1 cellular context compared by ENCODE assay signal in genomic region chr19:16890461-16891184, GRCh38.
TF ChIP-seq lines count a peak whose summit lies in the region.

No MANE protein-coding gene starts in this region.

TF ChIP-seq in GM23338, 12 proteins besides CTCF, POLR2A, EP300 and RAD21 (continued from another document):
- TF ChIP-seq, protein P1, sequence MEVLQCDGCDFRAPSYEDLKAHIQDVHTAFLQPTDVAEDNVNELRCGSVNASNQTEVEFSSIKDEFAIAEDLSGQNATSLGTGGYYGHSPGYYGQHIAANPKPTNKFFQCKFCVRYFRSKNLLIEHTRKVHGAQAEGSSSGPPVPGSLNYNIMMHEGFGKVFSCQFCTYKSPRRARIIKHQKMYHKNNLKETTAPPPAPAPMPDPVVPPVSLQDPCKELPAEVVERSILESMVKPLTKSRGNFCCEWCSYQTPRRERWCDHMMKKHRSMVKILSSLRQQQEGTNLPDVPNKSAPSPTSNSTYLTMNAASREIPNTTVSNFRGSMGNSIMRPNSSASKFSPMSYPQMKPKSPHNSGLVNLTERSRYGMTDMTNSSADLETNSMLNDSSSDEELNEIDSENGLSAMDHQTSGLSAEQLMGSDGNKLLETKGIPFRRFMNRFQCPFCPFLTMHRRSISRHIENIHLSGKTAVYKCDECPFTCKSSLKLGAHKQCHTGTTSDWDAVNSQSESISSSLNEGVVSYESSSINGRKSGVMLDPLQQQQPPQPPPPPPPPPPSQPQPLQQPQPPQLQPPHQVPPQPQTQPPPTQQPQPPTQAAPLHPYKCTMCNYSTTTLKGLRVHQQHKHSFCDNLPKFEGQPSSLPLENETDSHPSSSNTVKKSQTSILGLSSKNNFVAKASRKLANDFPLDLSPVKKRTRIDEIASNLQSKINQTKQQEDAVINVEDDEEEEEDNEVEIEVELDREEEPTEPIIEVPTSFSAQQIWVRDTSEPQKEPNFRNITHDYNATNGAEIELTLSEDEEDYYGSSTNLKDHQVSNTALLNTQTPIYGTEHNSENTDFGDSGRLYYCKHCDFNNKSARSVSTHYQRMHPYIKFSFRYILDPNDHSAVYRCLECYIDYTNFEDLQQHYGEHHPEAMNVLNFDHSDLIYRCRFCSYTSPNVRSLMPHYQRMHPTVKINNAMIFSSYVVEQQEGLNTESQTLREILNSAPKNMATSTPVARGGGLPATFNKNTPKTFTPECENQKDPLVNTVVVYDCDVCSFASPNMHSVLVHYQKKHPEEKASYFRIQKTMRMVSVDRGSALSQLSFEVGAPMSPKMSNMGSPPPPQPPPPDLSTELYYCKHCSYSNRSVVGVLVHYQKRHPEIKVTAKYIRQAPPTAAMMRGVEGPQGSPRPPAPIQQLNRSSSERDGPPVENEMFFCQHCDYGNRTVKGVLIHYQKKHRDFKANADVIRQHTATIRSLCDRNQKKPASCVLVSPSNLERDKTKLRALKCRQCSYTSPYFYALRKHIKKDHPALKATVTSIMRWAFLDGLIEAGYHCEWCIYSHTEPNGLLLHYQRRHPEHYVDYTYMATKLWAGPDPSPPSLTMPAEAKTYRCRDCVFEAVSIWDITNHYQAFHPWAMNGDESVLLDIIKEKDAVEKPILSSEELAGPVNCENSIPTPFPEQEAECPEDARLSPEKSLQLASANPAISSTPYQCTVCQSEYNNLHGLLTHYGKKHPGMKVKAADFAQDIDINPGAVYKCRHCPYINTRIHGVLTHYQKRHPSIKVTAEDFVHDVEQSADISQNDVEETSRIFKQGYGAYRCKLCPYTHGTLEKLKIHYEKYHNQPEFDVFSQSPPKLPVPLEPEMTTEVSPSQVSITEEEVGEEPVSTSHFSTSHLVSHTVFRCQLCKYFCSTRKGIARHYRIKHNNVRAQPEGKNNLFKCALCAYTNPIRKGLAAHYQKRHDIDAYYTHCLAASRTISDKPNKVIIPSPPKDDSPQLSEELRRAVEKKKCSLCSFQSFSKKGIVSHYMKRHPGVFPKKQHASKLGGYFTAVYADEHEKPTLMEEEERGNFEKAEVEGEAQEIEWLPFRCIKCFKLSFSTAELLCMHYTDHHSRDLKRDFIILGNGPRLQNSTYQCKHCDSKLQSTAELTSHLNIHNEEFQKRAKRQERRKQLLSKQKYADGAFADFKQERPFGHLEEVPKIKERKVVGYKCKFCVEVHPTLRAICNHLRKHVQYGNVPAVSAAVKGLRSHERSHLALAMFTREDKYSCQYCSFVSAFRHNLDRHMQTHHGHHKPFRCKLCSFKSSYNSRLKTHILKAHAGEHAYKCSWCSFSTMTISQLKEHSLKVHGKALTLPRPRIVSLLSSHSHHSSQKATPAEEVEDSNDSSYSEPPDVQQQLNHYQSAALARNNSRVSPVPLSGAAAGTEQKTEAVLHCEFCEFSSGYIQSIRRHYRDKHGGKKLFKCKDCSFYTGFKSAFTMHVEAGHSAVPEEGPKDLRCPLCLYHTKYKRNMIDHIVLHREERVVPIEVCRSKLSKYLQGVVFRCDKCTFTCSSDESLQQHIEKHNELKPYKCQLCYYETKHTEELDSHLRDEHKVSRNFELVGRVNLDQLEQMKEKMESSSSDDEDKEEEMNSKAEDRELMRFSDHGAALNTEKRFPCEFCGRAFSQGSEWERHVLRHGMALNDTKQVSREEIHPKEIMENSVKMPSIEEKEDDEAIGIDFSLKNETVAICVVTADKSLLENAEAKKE (CRISPR knock-in tag; IDR thresholded peaks at IDR 0.05): no peak
